9 cellular contexts compared by ENCODE assay signal in the genomic region with DNA sequence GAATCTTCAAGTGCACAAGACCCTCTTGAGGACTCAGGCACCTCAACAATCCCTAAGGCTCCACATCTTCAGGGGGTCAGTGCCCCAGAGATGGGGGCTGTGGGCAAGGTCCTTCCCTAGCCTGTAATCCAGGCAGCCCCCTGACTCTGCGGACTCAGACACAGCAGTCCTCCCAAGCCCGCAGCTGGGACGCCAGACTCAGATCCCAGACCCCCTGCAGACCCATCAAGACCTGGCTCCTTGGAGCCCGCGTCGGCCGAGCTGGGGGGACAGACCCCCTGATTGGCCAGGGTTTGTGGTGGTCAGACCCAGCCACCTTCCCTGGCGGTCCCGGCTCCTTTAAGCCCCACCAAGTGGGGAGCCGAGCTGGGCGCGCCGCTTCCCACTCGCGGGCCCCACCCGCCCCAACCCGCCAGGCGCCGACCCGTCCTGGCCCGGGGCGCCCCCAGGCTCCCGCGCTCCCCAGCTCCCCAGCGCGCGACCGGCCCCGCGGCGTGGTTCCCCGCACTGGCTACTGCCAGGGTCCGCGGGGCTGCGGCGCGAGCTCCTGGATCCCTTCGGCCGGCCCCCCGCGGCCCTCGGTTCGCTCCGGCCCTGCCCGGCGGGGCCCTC. TPM values are rescaled to one million over a fixed set of nuclear protein-coding genes. Genes with fewer than 3 reads are reported as not detected.
DNase-seq lines count a peak whose midpoint lies in the region; ATAC-seq and TF ChIP-seq lines count a peak whose summit lies in the region.
"Had no signal": no experiment of that assay in that cellular context is flagged by ENCODE, and none has a peak within 500 bp of the region (broad histone marks: within the 10 kb centered on the region; RNA-seq: fewer than 3 reads in every experiment).

No MANE protein-coding gene starts in this region.

- no peak overlapping the region for H3K27ac Mint-ChIP-seq in Calu3 (ENCODE audit: unreplicated experiment)

- peak overlapping the region; percentile 51 for H3K4me3 ChIP-seq in WERI-Rb-1 (ENCODE audit: low read depth, low read length)

- H3K4me3 Mint-ChIP-seq in Calu3 (ENCODE audit: low read depth, unreplicated experiment), result peak overlapping the region; percentile 70

- intact Hi-C loops in Calu3 (cut with micrococcal nuclease; ENCODE audit: unreplicated experiment) (no loop called here), Right ventricle myocardium superior (cut with DNase I) (no loop called here), posterior vena cava (cut with DNase I) (no loop called here)

- CTCF ChIA-PET in Calu3 (lab: Charles Lee), result no interaction called here

- H3K27ac ChIP-seq in WERI-Rb-1, result peak overlapping the region; percentile 63

- H3K9me3 Mint-ChIP-seq in Calu3 (ENCODE audit: low read depth, unreplicated experiment), result no peaks in the 10 kb centered on the region
- H3K9me3 Mint-ChIP-seq: activated naive CD4-positive, alpha-beta T cell treated with anti-CD3 and anti-CD28 coated beads, Interleukin-2, amount 50 U/mL, for 72 hours had no signal

- H3K36me3 Mint-ChIP-seq in Calu3 (ENCODE audit: insufficient read depth, unreplicated experiment), result peaks cover 17% of the 10 kb centered on the region
- H3K36me3 Mint-ChIP-seq: activated naive CD4-positive, alpha-beta T cell treated with anti-CD3 and anti-CD28 coated beads, Interleukin-2, amount 50 U/mL, for 72 hours had no signal

- BruUV-seq in Calu3 (replicated peaks; lab: Mats Ljungman, UMichigan), result no TSS peak

- no peaks in the 10 kb centered on the region for H3K36me3 ChIP-seq in WERI-Rb-1

- H3K27me3 ChIP-seq in WERI-Rb-1 (ENCODE audit: insufficient read depth, low read depth, severe bottlenecking), result no peaks in the 10 kb centered on the region

- DNase-seq in Calu3, result no peak
- DNase-seq in WERI-Rb-1, result no peak
- DNase-seq in Right ventricle myocardium superior, result peak; percentile 44
- peak; percentile 80 for DNase-seq in posterior vena cava (ENCODE audit: low spot score)
- DNase-seq in cortex of kidney (lab: John Stamatoyannopoulos, UW), result no peak

- peaks cover 62% of the 10 kb centered on the region for H3K27me3 Mint-ChIP-seq in Calu3 (ENCODE audit: unreplicated experiment)

- peak; percentile 1 for ATAC-seq in Right ventricle myocardium superior (ENCODE audit: poor library complexity)
- ATAC-seq in HG02610 (IDR thresholded peaks at IDR 0.05; ENCODE audit: unreplicated experiment), result no peak
- ATAC-seq in HG02588 (IDR thresholded peaks at IDR 0.05; ENCODE audit: unreplicated experiment), result no peak
- no peak for ATAC-seq in GM18870 (IDR thresholded peaks at IDR 0.05; ENCODE audit: unreplicated experiment)

- peaks cover 10% of the 10 kb centered on the region for H3K4me1 Mint-ChIP-seq in Calu3 (ENCODE audit: low read depth, unreplicated experiment)

- H3K9me3 ChIP-seq in WERI-Rb-1 (ENCODE audit: severe bottlenecking), result no peaks in the 10 kb centered on the region

- TF ChIP-seq CTCF in Calu3 (IDR thresholded peaks at IDR 0.05; ENCODE audit: unreplicated experiment) (no peak), WERI-Rb-1 (IDR thresholded peaks at IDR 0.05; ENCODE audit: low read depth, low read length) (no peak)

RNA-seq across cellular contexts. Expression of gene OSBPL5, which starts 0.5 kb away (rescaled TPM):
- total RNA-seq in Calu3 (2022) (6.1 and 7.1 TPM in 2 replicates), Right ventricle myocardium superior (15.3 TPM), posterior vena cava (10 to 100 TPM; 61.2 to 84.0 TPM)

RNA-seq across cellular contexts. Expression of gene MRGPRG, which starts 54.0 kb away (rescaled TPM):
- not detected in 2 replicates for total RNA-seq in Calu3 (2022)
- not detected for total RNA-seq in Right ventricle myocardium superior
- total RNA-seq in posterior vena cava, result not detected
- total RNA-seq: activated naive CD4-positive, alpha-beta T cell treated with anti-CD3 and anti-CD28 coated beads, Interleukin-2, amount 50 U/mL, for 72 hours had no signal

Comparison
In these comparisons a context has a peak if more than half of its experiments do, and no peak if none do; other contexts are left out.
1. DNase-seq: peak in Right ventricle myocardium superior (single experiment) and posterior vena cava (single experiment); none in Calu3 (single experiment), WERI-Rb-1 (single experiment) and cortex of kidney (single experiment).